13 cellular contexts compared by ENCODE assay signal in genomic region chr20:7882076-7882475, GRCh38. TPM values are rescaled to one million over a fixed set of nuclear protein-coding genes. Genes with fewer than 3 reads are reported as not detected.
"Had no signal": no experiment of that assay in that cellular context is flagged by ENCODE, and none has a peak within 500 bp of the region (broad histone marks: within the 10 kb centered on the region; RNA-seq: fewer than 3 reads in every experiment).

No MANE protein-coding gene starts in this region.

- H3K27ac ChIP-seq: GM23248, KMS-11 had no signal

- H3K9ac ChIP-seq: GM23248, KMS-11 had no signal

- H3K4me3 ChIP-seq: GM23248, HAP-1 had no signal

- FAIRE-seq: HTR-8/SVneo had no signal

- ATAC-seq: HCT116 had no signal

- H3K4me1 ChIP-seq: HAP-1 had no signal

- DNase-seq: GM23248, GOT3, H7, HFFc6, Karpas-422, KBM-7 had no signal

- H3K4me2 ChIP-seq: KMS-11 had no signal

- H3K36me3 ChIP-seq: HAP-1 had no signal

- H2AFZ ChIP-seq: GM23248 had no signal

- H3K9me3 ChIP-seq: HAP-1 had no signal

RNA-seq across cellular contexts. Expression of gene HAO1, which starts 58.2 kb away (rescaled TPM):
- total RNA-seq: GM23248, H4, H7, HFFc6, HT-29 had no signal
- polyA plus RNA-seq: GM23248, IgD-negative memory B cell had no signal
